ENCODE assay signal across 19 cellular contexts in genomic region chr6:160363016-160363996, GRCh38. TPM values are rescaled to one million over a fixed set of nuclear protein-coding genes. Genes with fewer than 3 reads are reported as not detected.
"Had no signal": no experiment of that assay in that cellular context is flagged by ENCODE, and none has a peak within 500 bp of the region (broad histone marks: within the 10 kb centered on the region; RNA-seq: fewer than 3 reads in every experiment).

No MANE protein-coding gene starts in this region.

- H3K9me3 Mint-ChIP-seq: activated naive CD4-positive, alpha-beta T cell treated with anti-CD3 and anti-CD28 coated beads, Interleukin-2, amount 50 U/mL, for 24 hours; neural crest cell; type B pancreatic cell had no signal

- H3K9me3 ChIP-seq: adrenal gland, mucosa of descending colon, psoas muscle, stomach had no signal

- H3K4me3 ChIP-seq: adrenal gland, cardiac muscle cell, hepatocyte, mucosa of descending colon, skin epidermis, stomach had no signal

- H3K4me1 Mint-ChIP-seq: activated CD4-positive, alpha-beta T cell treated with anti-CD3 and anti-CD28 coated beads for 36 hours; activated naive CD4-positive, alpha-beta T cell treated with anti-CD3 and anti-CD28 coated beads, Interleukin-2, amount 50 U/mL, for 24 hours; naive B cell; neural crest cell had no signal

- H3K27ac Mint-ChIP-seq: activated CD4-positive, alpha-beta T cell treated with anti-CD3 and anti-CD28 coated beads for 36 hours; activated naive CD4-positive, alpha-beta T cell treated with anti-CD3 and anti-CD28 coated beads, Interleukin-2, amount 50 U/mL, for 24 hours; effector memory CD8-positive, alpha-beta T cell; naive B cell; type B pancreatic cell; WTC11 had no signal

- H3K4me3 Mint-ChIP-seq: activated CD4-positive, alpha-beta T cell treated with anti-CD3 and anti-CD28 coated beads for 36 hours; activated naive CD4-positive, alpha-beta T cell treated with anti-CD3 and anti-CD28 coated beads, Interleukin-2, amount 50 U/mL, for 24 hours; effector memory CD8-positive, alpha-beta T cell; naive B cell; neural crest cell; type B pancreatic cell; WTC11 had no signal

- H2AFZ ChIP-seq: hepatocyte had no signal

- H3K27me3 Mint-ChIP-seq: activated naive CD4-positive, alpha-beta T cell treated with anti-CD3 and anti-CD28 coated beads, Interleukin-2, amount 50 U/mL, for 24 hours had no signal

- H3K36me3 Mint-ChIP-seq: activated naive CD4-positive, alpha-beta T cell treated with anti-CD3 and anti-CD28 coated beads, Interleukin-2, amount 50 U/mL, for 24 hours; naive B cell; type B pancreatic cell; WTC11 had no signal

- ATAC-seq: activated CD4-positive, alpha-beta T cell treated with anti-CD3 and anti-CD28 coated beads for 36 hours; effector memory CD8-positive, alpha-beta T cell; mucosa of descending colon; psoas muscle had no signal

- H3K27ac ChIP-seq: adrenal gland, cardiac muscle cell, hepatocyte, psoas muscle, skin epidermis, stomach had no signal

- H3K4me2 ChIP-seq: hepatocyte had no signal

- H3K36me3 ChIP-seq: adrenal gland, cardiac muscle cell, stomach had no signal

- DNase-seq: activated CD4-positive, alpha-beta T cell treated with anti-CD3 and anti-CD28 coated beads for 36 hours; activated CD4-positive, alpha-beta T cell treated with anti-CD3 and anti-CD28 coated beads, Interleukin-2, amount 50 U/mL, for 48 hours; activated gamma-delta T cell; adrenal gland; effector memory CD8-positive, alpha-beta T cell; mesenchymal stem cell; mucosa of descending colon; naive B cell; psoas muscle; stomach had no signal

- H3K27me3 ChIP-seq: adrenal gland, cardiac muscle cell, hepatocyte, stomach had no signal

RNA-seq across cellular contexts. Expression of gene SLC22A3, which starts 15.1 kb away (rescaled TPM):
- total RNA-seq: activated CD4-positive, alpha-beta T cell treated with anti-CD3 and anti-CD28 coated beads for 36 hours; dermis microvascular lymphatic vessel endothelial cell; osteocyte had no signal
- polyA plus RNA-seq: cardiac muscle cell had no signal
